38 cellular contexts compared by ENCODE assay signal in genomic region chr9:82675102-82675501, GRCh38.
"Had no signal": no experiment of that assay in that cellular context is flagged by ENCODE, and none has a peak within 500 bp of the region (broad histone marks: within the 10 kb centered on the region; RNA-seq: fewer than 3 reads in every experiment).

No MANE protein-coding gene starts in this region.

- H3K27ac Mint-ChIP-seq: activated CD4-positive, alpha-beta memory T cell treated with anti-CD3 and anti-CD28 coated beads, Interleukin-2, amount 10 ng/mL, durations not matched to agents 7 days and 5 days; activated CD8-positive, alpha-beta memory T cell treated with anti-CD3 and anti-CD28 coated beads, Interleukin-2, amount 10 ng/mL, durations not matched to agents 7 days and 5 days; activated naive CD8-positive, alpha-beta T cell treated with anti-CD3 and anti-CD28 coated beads for 36 hours; activated T-cell treated with anti-CD3 and anti-CD28 coated beads, Interleukin-2, amount 50 U/mL, for 72 hours; activated T-helper 17 cell treated with anti-CD3 and anti-CD28 coated beads, Interleukin-2, amount 50 U/mL, for 72 hours had no signal

- H3K4me1 ChIP-seq: Peyer's patch, SJSA1 had no signal

- H3K27ac ChIP-seq: brain microvascular endothelial cell, Peyer's patch, SJSA1, WERI-Rb-1 had no signal

- DNase-seq: activated CD4-positive, alpha-beta memory T cell treated with anti-CD3 and anti-CD28 coated beads, Interleukin-2, amount 10 ng/mL, durations not matched to agents 7 days and 5 days; activated CD4-positive, alpha-beta T cell treated with anti-CD3 and anti-CD28 coated beads for 1 hour; activated CD4-positive, alpha-beta T cell treated with anti-CD3 and anti-CD28 coated beads for 48 hours; activated CD4-positive, CD25-positive, alpha-beta regulatory T cell; activated CD8-positive, alpha-beta memory T cell treated with anti-CD3 and anti-CD28 coated beads for 24 hours; activated CD8-positive, alpha-beta memory T cell treated with anti-CD3 and anti-CD28 coated beads, Interleukin-2, amount 10 ng/mL, durations not matched to agents 7 days and 5 days; activated CD8-positive, alpha-beta memory T cell treated with anti-CD3 and anti-CD28 coated beads, Interleukin-2, amount 50 U/mL, for 48 hours; activated effector memory CD4-positive, alpha-beta T cell treated with anti-CD3 and anti-CD28 coated beads, Interleukin-2, amount 50 U/mL, for 16 hours; activated naive CD4-positive, alpha-beta T cell; activated naive CD4-positive, alpha-beta T cell treated with anti-CD3 and anti-CD28 coated beads, Interleukin-2, amount 50 U/mL, for 16 hours; activated naive CD8-positive, alpha-beta T cell treated with anti-CD3 and anti-CD28 coated beads for 36 hours; activated T-cell treated with anti-CD3 and anti-CD28 coated beads, Interleukin-2, amount 50 U/mL, for 72 hours; amniotic stem cell; aorta; brain microvascular endothelial cell; central memory CD4-positive, alpha-beta T cell; Kasumi-1; KG1; MM.1S; MV-4-11; NCI-H1092; NCI-H1436 treated with DMSO at 0.1 percent for 48 hours; NCI-H1694 treated with DMSO at 0.1 percent for 48 hours; NCI-H2029; NCI-H510A; NCI-H526; NCI-H748 treated with DMSO at 0.1 percent for 48 hours; NK-92 treated with Interleukin-12 subunit alpha and Interleukin-12 subunit beta, amount 100 ng/mL, for 24 hours; Peyer's patch; RPMI8226; SHP77 treated with DMSO at 0.1 percent for 48 hours; SW 1271; T-helper 1 cell; T-helper 2 cell; T-helper 9 cell; WERI-Rb-1 had no signal

- H3K36me3 ChIP-seq: brain microvascular endothelial cell, Peyer's patch, SJSA1, WERI-Rb-1 had no signal

- H3K4me3 ChIP-seq: Peyer's patch, SJSA1 had no signal

- H3K4me1 Mint-ChIP-seq: activated CD4-positive, alpha-beta memory T cell treated with anti-CD3 and anti-CD28 coated beads, Interleukin-2, amount 10 ng/mL, durations not matched to agents 7 days and 5 days; activated CD8-positive, alpha-beta memory T cell treated with anti-CD3 and anti-CD28 coated beads, Interleukin-2, amount 10 ng/mL, durations not matched to agents 7 days and 5 days; activated naive CD8-positive, alpha-beta T cell treated with anti-CD3 and anti-CD28 coated beads for 36 hours; activated T-helper 17 cell treated with anti-CD3 and anti-CD28 coated beads, Interleukin-2, amount 50 U/mL, for 72 hours had no signal

- H3K4me3 Mint-ChIP-seq: activated CD4-positive, alpha-beta memory T cell treated with anti-CD3 and anti-CD28 coated beads, Interleukin-2, amount 10 ng/mL, durations not matched to agents 7 days and 5 days; activated CD8-positive, alpha-beta memory T cell treated with anti-CD3 and anti-CD28 coated beads, Interleukin-2, amount 10 ng/mL, durations not matched to agents 7 days and 5 days; activated naive CD8-positive, alpha-beta T cell treated with anti-CD3 and anti-CD28 coated beads for 36 hours; activated T-cell treated with anti-CD3 and anti-CD28 coated beads, Interleukin-2, amount 50 U/mL, for 72 hours; activated T-helper 17 cell treated with anti-CD3 and anti-CD28 coated beads, Interleukin-2, amount 50 U/mL, for 72 hours had no signal

- H3K27me3 ChIP-seq: brain microvascular endothelial cell, Peyer's patch, SJSA1 had no signal

- H3K36me3 Mint-ChIP-seq: activated CD8-positive, alpha-beta memory T cell treated with anti-CD3 and anti-CD28 coated beads, Interleukin-2, amount 10 ng/mL, durations not matched to agents 7 days and 5 days; activated naive CD8-positive, alpha-beta T cell treated with anti-CD3 and anti-CD28 coated beads for 36 hours had no signal

- H3K27me3 Mint-ChIP-seq: activated CD4-positive, alpha-beta memory T cell treated with anti-CD3 and anti-CD28 coated beads, Interleukin-2, amount 10 ng/mL, durations not matched to agents 7 days and 5 days; activated CD8-positive, alpha-beta memory T cell treated with anti-CD3 and anti-CD28 coated beads, Interleukin-2, amount 10 ng/mL, durations not matched to agents 7 days and 5 days; activated naive CD8-positive, alpha-beta T cell treated with anti-CD3 and anti-CD28 coated beads for 36 hours; activated T-helper 17 cell treated with anti-CD3 and anti-CD28 coated beads, Interleukin-2, amount 50 U/mL, for 72 hours had no signal

- ATAC-seq: activated CD8-positive, alpha-beta memory T cell treated with anti-CD3 and anti-CD28 coated beads, Interleukin-2, amount 10 ng/mL, durations not matched to agents 7 days and 5 days; activated T-cell treated with anti-CD3 and anti-CD28 coated beads, Interleukin-2, amount 50 U/mL, for 72 hours; activated T-helper 17 cell treated with anti-CD3 and anti-CD28 coated beads, Interleukin-2, amount 50 U/mL, for 72 hours had no signal

- H3K9me3 Mint-ChIP-seq: activated CD4-positive, alpha-beta memory T cell treated with anti-CD3 and anti-CD28 coated beads, Interleukin-2, amount 10 ng/mL, durations not matched to agents 7 days and 5 days; activated naive CD8-positive, alpha-beta T cell treated with anti-CD3 and anti-CD28 coated beads for 36 hours had no signal

- H3K9me3 ChIP-seq: Peyer's patch, SJSA1 had no signal
